In genomic region chr15:81111018-81111417, GRCh38 we compare ENCODE assay signal across 15 cellular contexts. TPM values are rescaled to one million over a fixed set of nuclear protein-coding genes. Genes with fewer than 3 reads are reported as not detected.
"Had no signal": no experiment of that assay in that cellular context is flagged by ENCODE, and none has a peak within 500 bp of the region (broad histone marks: within the 10 kb centered on the region; RNA-seq: fewer than 3 reads in every experiment).

No MANE protein-coding gene starts in this region.

- H3K27ac ChIP-seq: dorsolateral prefrontal cortex, heart right ventricle, stomach had no signal

- ATAC-seq: heart right ventricle, left lobe of liver had no signal

- H3K4me3 Mint-ChIP-seq: activated CD4-positive, alpha-beta memory T cell treated with anti-CD3 and anti-CD28 coated beads, Interleukin-2, amount 10 ng/mL, durations not matched to agents 7 days and 5 days; activated naive CD8-positive, alpha-beta T cell treated with anti-CD3 and anti-CD28 coated beads, Interleukin-2, amount 10 ng/mL, durations not matched to agents 7 days and 5 days; nephron had no signal

- DNase-seq: activated CD4-positive, alpha-beta memory T cell treated with anti-CD3 and anti-CD28 coated beads, Interleukin-2, amount 10 ng/mL, durations not matched to agents 7 days and 5 days; activated CD4-positive, CD25-positive, alpha-beta regulatory T cell treated with anti-CD3 and anti-CD28 coated beads, Interleukin-2, amount 50 U/mL, for 72 hours; activated naive CD8-positive, alpha-beta T cell treated with anti-CD3 and anti-CD28 coated beads, Interleukin-2, amount 10 ng/mL, durations not matched to agents 7 days and 5 days; activated T-cell treated with anti-CD3 and anti-CD28 coated beads, Interleukin-2, amount 50 U/mL, for 48 hours; anterior cingulate cortex; dorsolateral prefrontal cortex; foreskin melanocyte; heart right ventricle; stimulated activated CD4-positive, alpha-beta T cell treated with anti-CD3 and anti-CD28 coated beads, Interleukin-2, amount 100 ng/mL, for 48 hours; stimulated activated CD8-positive, alpha-beta memory T cell treated with anti-CD3 and anti-CD28 coated beads, Interleukin-4, amount 100 ng/mL, for 48 hours; stomach had no signal

- H3K4me1 ChIP-seq: uterus had no signal

- H3K36me3 Mint-ChIP-seq: activated naive CD8-positive, alpha-beta T cell treated with anti-CD3 and anti-CD28 coated beads, Interleukin-2, amount 10 ng/mL, durations not matched to agents 7 days and 5 days had no signal

- H3K4me3 ChIP-seq: dorsolateral prefrontal cortex, heart right ventricle, stomach, uterus had no signal

- H3K27ac Mint-ChIP-seq: activated CD4-positive, alpha-beta memory T cell treated with anti-CD3 and anti-CD28 coated beads, Interleukin-2, amount 10 ng/mL, durations not matched to agents 7 days and 5 days; activated naive CD8-positive, alpha-beta T cell treated with anti-CD3 and anti-CD28 coated beads, Interleukin-2, amount 10 ng/mL, durations not matched to agents 7 days and 5 days; nephron had no signal

- H3K9me3 ChIP-seq: heart right ventricle, stomach, uterus had no signal

- H3K9me3 Mint-ChIP-seq: activated CD4-positive, alpha-beta memory T cell treated with anti-CD3 and anti-CD28 coated beads, Interleukin-2, amount 10 ng/mL, durations not matched to agents 7 days and 5 days; activated naive CD8-positive, alpha-beta T cell treated with anti-CD3 and anti-CD28 coated beads, Interleukin-2, amount 10 ng/mL, durations not matched to agents 7 days and 5 days; nephron had no signal

- H3K27me3 ChIP-seq: dorsolateral prefrontal cortex, heart right ventricle, stomach, uterus had no signal

- H3K36me3 ChIP-seq: heart right ventricle, stomach, uterus had no signal

RNA-seq across cellular contexts. Expression of gene CFAP161, which starts 23.1 kb away (rescaled TPM):
- total RNA-seq: activated CD4-positive, alpha-beta memory T cell treated with anti-CD3 and anti-CD28 coated beads, Interleukin-2, amount 10 ng/mL, durations not matched to agents 7 days and 5 days; activated naive CD8-positive, alpha-beta T cell treated with anti-CD3 and anti-CD28 coated beads, Interleukin-2, amount 10 ng/mL, durations not matched to agents 7 days and 5 days; T-helper 2 cell treated with Interferon-gamma antibody and Interleukin-4, amounts not matched to agents 100 ng/mL and 5 ng/mL, for 36 hours had no signal
